ENCODE assay signal across 8 cellular contexts in the genomic region with DNA sequence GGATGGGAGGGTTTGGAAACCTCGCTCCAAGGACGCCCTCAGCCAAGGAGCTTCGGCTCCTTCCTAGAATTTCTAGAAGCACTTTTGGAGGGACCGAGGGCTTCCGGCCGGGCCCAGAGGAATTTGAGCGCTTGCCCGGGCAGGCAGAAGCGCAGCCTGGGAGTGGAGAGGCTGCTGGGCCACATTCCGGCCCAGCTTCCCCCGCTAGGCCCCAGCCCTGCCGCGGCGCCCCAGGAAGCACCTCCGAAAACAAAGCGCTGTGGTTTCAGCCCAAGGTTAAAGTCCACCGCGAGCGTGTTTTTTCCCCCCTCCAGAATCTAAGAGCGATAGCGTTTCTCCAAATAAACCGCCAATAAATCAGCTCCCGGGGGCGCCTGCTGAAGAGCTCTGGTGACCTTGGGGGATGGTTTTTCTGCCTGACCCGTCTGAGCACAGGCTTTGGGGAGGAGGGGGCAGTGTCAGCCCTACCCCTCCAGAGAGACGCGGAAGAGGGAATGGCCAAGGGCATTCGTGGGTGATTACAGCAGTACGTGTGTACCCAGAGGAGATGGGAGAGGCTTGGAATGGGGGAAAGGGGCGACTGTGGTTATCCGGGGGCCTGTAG. TPM values are rescaled to one million over a fixed set of nuclear protein-coding genes. Genes with fewer than 3 reads are reported as not detected.
DNase-seq lines count a peak whose midpoint lies in the region; ATAC-seq and TF ChIP-seq lines count a peak whose summit lies in the region.

No MANE protein-coding gene starts in this region.

- H3K79me2 ChIP-seq in hepatocyte: peaks cover 89% of the 10 kb centered on the region

- peak overlapping the region; percentile 99 for H3K27ac ChIP-seq in hepatocyte

- in situ Hi-C loops in HAP-1 (cut with MboI; ENCODE audit: low sequenced_read_pairs): no loop called here

- ATAC-seq in sciatic nerve: peak; percentile 10
- no peak for ATAC-seq in activated CD4-positive, CD25-positive, alpha-beta regulatory T cell treated with anti-CD3 and anti-CD28 coated beads, Interleukin-2, amount 50 U/mL, for 24 hours

- peak overlapping the region; percentile 21 for H2AFZ ChIP-seq in hepatocyte

- H3K4me3 ChIP-seq in BE2C (ENCODE audit: low read depth, low read length) (peak overlapping the region; percentile 64), HAP-1 (peak overlapping the region; percentile 83), hepatocyte (peak overlapping the region; percentile 93)

- no peaks in the 10 kb centered on the region for H3K36me3 ChIP-seq in BE2C
- H3K36me3 ChIP-seq in HAP-1 (replicated peaks): peaks cover 9% of the 10 kb centered on the region
- no peaks in the 10 kb centered on the region for H3K36me3 ChIP-seq in hepatocyte (replicated peaks; ENCODE audit: insufficient read depth, low read depth)

- WGBS in hepatocyte (ENCODE audit: low lambda C conversion rate, missing lambda C conversion rate): 2% methylated on average over 31 of the region's 31 CpGs

- no peak for TF ChIP-seq CTCF in BE2C (IDR thresholded peaks at IDR 0.05; ENCODE audit: low read depth, low read length)
- TF ChIP-seq CTCF in hepatocyte (IDR thresholded peaks at IDR 0.05; ENCODE audit: poor library complexity): no peak

- H3K9me2 ChIP-seq in hepatocyte (replicated peaks; ENCODE audit: insufficient read depth): no peaks in the 10 kb centered on the region

- H3K27me3 Mint-ChIP-seq in activated T-helper 2 cell treated with anti-CD3 and anti-CD28 coated beads, Interferon-gamma antibody, Interleukin-2, Interleukin-4, amounts not matched to agents 10 μg/mL and 5 μg/mL and 100 μg/mL, durations not matched to agents 14 hours and 24 hours and 36 hours (ENCODE audit: low read depth): peaks cover 46% of the 10 kb centered on the region

- H3K4me3 Mint-ChIP-seq in activated T-helper 2 cell treated with anti-CD3 and anti-CD28 coated beads, Interferon-gamma antibody, Interleukin-2, Interleukin-4, amounts not matched to agents 10 μg/mL and 5 μg/mL and 100 μg/mL, durations not matched to agents 14 hours and 24 hours and 36 hours (ENCODE audit: low read depth): peak overlapping the region; percentile 0

- H3K9me3 ChIP-seq in BE2C (no peaks in the 10 kb centered on the region), HAP-1 (no peaks in the 10 kb centered on the region), hepatocyte (ENCODE audit: low read depth) (no peaks in the 10 kb centered on the region)

- H3K27me3 ChIP-seq in BE2C (no peaks in the 10 kb centered on the region), HAP-1 (ENCODE audit: low read depth) (no peaks in the 10 kb centered on the region), hepatocyte (no peaks in the 10 kb centered on the region)

- H3K36me3 Mint-ChIP-seq in activated T-helper 2 cell treated with anti-CD3 and anti-CD28 coated beads, Interferon-gamma antibody, Interleukin-2, Interleukin-4, amounts not matched to agents 10 μg/mL and 5 μg/mL and 100 μg/mL, durations not matched to agents 14 hours and 24 hours and 36 hours (ENCODE audit: low read depth): no peaks in the 10 kb centered on the region

- H3K9me3 Mint-ChIP-seq in activated T-helper 2 cell treated with anti-CD3 and anti-CD28 coated beads, Interferon-gamma antibody, Interleukin-2, Interleukin-4, amounts not matched to agents 10 μg/mL and 5 μg/mL and 100 μg/mL, durations not matched to agents 14 hours and 24 hours and 36 hours: peaks cover 6% of the 10 kb centered on the region

- no peaks in the 10 kb centered on the region for H4K20me1 ChIP-seq in hepatocyte (ENCODE audit: insufficient read depth, poor library complexity, severe bottlenecking)

- H3K4me1 ChIP-seq in BE2C (no peaks in the 10 kb centered on the region), HAP-1 (peaks cover 13% of the 10 kb centered on the region), hepatocyte (ENCODE audit: insufficient read depth) (peaks cover 8% of the 10 kb centered on the region)

- intact Hi-C loops in activated T-helper 2 cell treated with anti-CD3 and anti-CD28 coated beads, Interferon-gamma antibody, Interleukin-2, Interleukin-4, amounts not matched to agents 10 μg/mL and 5 μg/mL and 100 μg/mL, durations not matched to agents 14 hours and 24 hours and 36 hours (cut with micrococcal nuclease): loop anchor here (1.0 kb wide), 1 partner anchor 9 kb away; no protein-coding TSS in a partner anchor
- intact Hi-C loops in sciatic nerve (cut with DNase I): no loop called here

- H3K4me1 Mint-ChIP-seq in activated T-helper 2 cell treated with anti-CD3 and anti-CD28 coated beads, Interferon-gamma antibody, Interleukin-2, Interleukin-4, amounts not matched to agents 10 μg/mL and 5 μg/mL and 100 μg/mL, durations not matched to agents 14 hours and 24 hours and 36 hours (ENCODE audit: low read depth): peaks cover 11% of the 10 kb centered on the region

- H3K27ac Mint-ChIP-seq in activated T-helper 2 cell treated with anti-CD3 and anti-CD28 coated beads, Interferon-gamma antibody, Interleukin-2, Interleukin-4, amounts not matched to agents 10 μg/mL and 5 μg/mL and 100 μg/mL, durations not matched to agents 14 hours and 24 hours and 36 hours: no peak overlapping the region

- DNase-seq in BE2C (no peak), HAP-1 (ENCODE audit: low spot score in 2 of 2) (peak; percentile 42 to 63), hepatocyte (ENCODE audit: low spot score) (peak; percentile 86), sciatic nerve (ENCODE audit: low spot score) (no peak), ecto neural progenitor cell (ENCODE audit: low spot score) (no peak)
- DNase-seq in activated T-helper 2 cell treated with anti-CD3 and anti-CD28 coated beads, Interferon-gamma antibody, Interleukin-2, Interleukin-4, amounts not matched to agents 10 μg/mL and 5 μg/mL and 100 μg/mL, durations not matched to agents 14 hours and 24 hours and 36 hours (ENCODE audit: low spot score): no peak
- no peak for DNase-seq in NK-92 treated with Interleukin-12 subunit alpha and Interleukin-12 subunit beta, amount 100 ng/mL, for 24 hours (lab: John Stamatoyannopoulos, UW)

- H3K4me2 ChIP-seq in hepatocyte: peak overlapping the region; percentile 98

RNA-seq across cellular contexts. Expression of gene TNRC18, which starts 5.7 kb away (rescaled TPM):
- 49.4 TPM for polyA plus RNA-seq in BE2C (2012; ENCODE audit: insufficient read depth, insufficient read length, low read depth)
- 47.3 and 52.7 TPM in 2 replicates for total RNA-seq in activated T-helper 2 cell treated with anti-CD3 and anti-CD28 coated beads, Interferon-gamma antibody, Interleukin-2, Interleukin-4, amounts not matched to agents 10 μg/mL and 5 μg/mL and 100 μg/mL, durations not matched to agents 14 hours and 24 hours and 36 hours
- total RNA-seq in hepatocyte (28.2 and 52.8 TPM in 2 replicates), sciatic nerve (107 TPM)
- 15.2 and 18.1 TPM in 2 replicates for polyA plus RNA-seq in hepatocyte

Comparison
In these comparisons a context has a peak if more than half of its experiments do, and no peak if none do; other contexts are left out.
1. DNase-seq: peak in HAP-1 (2 of 2) and hepatocyte (single experiment); none in BE2C (single experiment), activated T-helper 2 cell treated with anti-CD3 and anti-CD28 coated beads, Interferon-gamma antibody, Interleukin-2, Interleukin-4, amounts not matched to agents 10 μg/mL and 5 μg/mL and 100 μg/mL, durations not matched to agents 14 hours and 24 hours and 36 hours (single experiment), sciatic nerve (single experiment), NK-92 treated with Interleukin-12 subunit alpha and Interleukin-12 subunit beta, amount 100 ng/mL, for 24 hours (single experiment) and ecto neural progenitor cell (single experiment).
2. Peak in every context shown above with its lines, with median percentiles within 50 percentile points of each other: H3K4me3 ChIP-seq.